In genomic region chr1:151710187-151710586, GRCh38 we compare ENCODE assay signal across 8 cellular contexts. TPM values are rescaled to one million over a fixed set of nuclear protein-coding genes. Genes with fewer than 3 reads are reported as not detected.
DNase-seq lines count a peak whose midpoint lies in the region; ATAC-seq lines count a peak whose summit lies in the region.

No MANE protein-coding gene starts in this region.

- no peaks in the 10 kb centered on the region for H3K79me2 ChIP-seq in Karpas-422 (ENCODE audit: low read length)

- DNase-seq in AG20443 (ENCODE audit: low spot score) (peak; percentile 57), Karpas-422 (peak; percentile 78), activated T-cell treated with anti-CD3 and anti-CD28 coated beads for 48 hours (ENCODE audit: low read depth) (peak; percentile 21), iPS-NIHi11 (ENCODE audit: low spot score) (peak; percentile 68)

- H3K9ac ChIP-seq in Karpas-422 (ENCODE audit: low read length): no peak overlapping the region

- no peak overlapping the region for H3K4me2 ChIP-seq in Karpas-422 (ENCODE audit: low read depth, low read length, poor library complexity, severe bottlenecking)

- H2AFZ ChIP-seq in Karpas-422 (ENCODE audit: low read length): no peak overlapping the region

- H4K20me1 ChIP-seq in Karpas-422 (ENCODE audit: insufficient read depth, low read depth, low read length): no peaks in the 10 kb centered on the region

- H3K9me2 ChIP-seq in Karpas-422 (replicated peaks; ENCODE audit: insufficient read depth, low read length): no peaks in the 10 kb centered on the region

- peaks cover 20% of the 10 kb centered on the region for H3K4me1 ChIP-seq in Karpas-422 (ENCODE audit: low read length)

- no peak overlapping the region for H3K27ac ChIP-seq in Karpas-422 (ENCODE audit: low read length)

- no peak overlapping the region for H3K4me3 ChIP-seq in Karpas-422 (ENCODE audit: low read length)

- no peaks in the 10 kb centered on the region for H3K36me3 ChIP-seq in Karpas-422 (ENCODE audit: insufficient read depth, low read length)

- H3K27me3 ChIP-seq in Karpas-422 (ENCODE audit: low read length): no peaks in the 10 kb centered on the region

- ATAC-seq in HG03520 (IDR thresholded peaks at IDR 0.05; ENCODE audit: unreplicated experiment) (no peak), GM21381 (IDR thresholded peaks at IDR 0.05; ENCODE audit: unreplicated experiment) (no peak), GM21528 (IDR thresholded peaks at IDR 0.05; ENCODE audit: low FRiP score, unreplicated experiment) (no peak), GM19467 (IDR thresholded peaks at IDR 0.05; ENCODE audit: unreplicated experiment) (no peak)

- H3K9me3 ChIP-seq in Karpas-422 (ENCODE audit: low read length): no peaks in the 10 kb centered on the region

RNA-seq across cellular contexts. Expression of gene CELF3, which starts 6.4 kb away (rescaled TPM):
- not detected in 2 replicates for total RNA-seq in Karpas-422 (2014; rRNA removed; shearing (Covaris generic); ENCODE audit: low replicate concordance)

RNA-seq across cellular contexts. Expression of gene RIIAD1, which starts 11.1 kb away (rescaled TPM):
- not detected in 2 replicates for total RNA-seq in Karpas-422 (2014; rRNA removed; shearing (Covaris generic); ENCODE audit: low replicate concordance)

RNA-seq across cellular contexts. Expression of gene MRPL9, which starts 53.1 kb away (rescaled TPM):
- total RNA-seq in Karpas-422 (2014; rRNA removed; shearing (Covaris generic); ENCODE audit: low replicate concordance): 76.8 and 147 TPM in 2 replicates

Comparison
In these comparisons a context has a peak if more than half of its experiments do, and no peak if none do; other contexts are left out.
1. DNase-seq: peak in every context shown above with its lines; median percentile 78 in Karpas-422; 68 in iPS-NIHi11; 57 in AG20443; 21 in activated T-cell treated with anti-CD3 and anti-CD28 coated beads for 48 hours.